Comparison of ENCODE assay signal across 27 cellular contexts in the genomic region with DNA sequence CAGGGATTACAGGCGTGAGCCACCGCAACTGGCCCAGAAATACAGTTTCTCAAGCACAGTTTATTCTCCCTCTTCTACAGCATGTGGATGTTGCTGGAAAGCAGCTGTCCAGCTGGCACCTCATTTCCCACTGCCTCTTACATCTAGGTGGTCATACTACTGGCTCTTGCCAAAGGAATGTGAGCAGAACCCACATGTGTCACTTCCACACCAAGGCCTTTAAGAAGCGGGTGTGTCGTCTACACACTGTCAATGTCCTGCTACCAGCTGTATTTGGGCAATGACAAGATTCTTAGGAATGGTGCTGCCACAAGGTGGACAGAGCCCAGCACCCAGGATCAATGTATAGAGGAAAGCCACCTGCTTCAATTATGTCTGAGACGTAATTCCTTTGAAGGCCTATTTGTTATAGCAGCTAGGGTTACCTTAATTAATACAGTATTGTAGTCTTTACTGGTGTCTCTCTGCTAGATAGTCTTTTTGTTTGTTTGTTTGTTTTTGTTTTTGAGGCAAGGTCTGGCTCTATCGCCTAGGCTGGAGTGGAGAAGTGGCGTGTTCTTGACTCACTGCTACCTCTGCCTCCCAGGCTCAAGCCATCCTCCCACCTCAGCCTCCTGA.
"Had no signal": no experiment of that assay in that cellular context is flagged by ENCODE, and none has a peak within 500 bp of the region (broad histone marks: within the 10 kb centered on the region; RNA-seq: fewer than 3 reads in every experiment).

No MANE protein-coding gene starts in this region.

- H3K27ac ChIP-seq: heart left ventricle, neural progenitor cell, right atrium auricular region, spleen, tibial nerve had no signal

- H3K27me3 ChIP-seq: breast epithelium, heart left ventricle, neural progenitor cell, right atrium auricular region, spleen, tibial nerve had no signal

- H3K36me3 Mint-ChIP-seq: activated naive CD4-positive, alpha-beta T cell treated with anti-CD3 and anti-CD28 coated beads, Interleukin-2, amount 50 U/mL, for 24 hours; memory B cell; natural killer cell; neural progenitor cell; WTC11 had no signal

- H3K9me3 Mint-ChIP-seq: activated naive CD4-positive, alpha-beta T cell treated with anti-CD3 and anti-CD28 coated beads, Interleukin-2, amount 50 U/mL, for 24 hours; activated naive CD8-positive, alpha-beta T cell treated with anti-CD3 and anti-CD28 coated beads, Interleukin-2, amount 50 U/mL, for 24 hours; activated T-helper 2 cell treated with anti-CD3 and anti-CD28 coated beads, Interferon-gamma antibody, Interleukin-2, Interleukin-4, amounts not matched to agents 10 μg/mL and 5 μg/mL and 100 μg/mL, durations not matched to agents 14 hours and 24 hours and 36 hours; central memory CD8-positive, alpha-beta T cell; dendritic cell treated with granulocyte-macrophage colony-stimulating factor and Interleukin-4, amounts not matched to agents 40 ng/mL and 50 ng/mL, for 4 days; endodermal cell; immature natural killer cell; memory B cell; natural killer cell; neural progenitor cell had no signal

- H3K4me1 ChIP-seq: breast epithelium, neural progenitor cell, right atrium auricular region, tibial nerve had no signal

- H2AFZ ChIP-seq: neural progenitor cell had no signal

- H3K4me3 Mint-ChIP-seq: activated CD8-positive, alpha-beta memory T cell treated with anti-CD3 and anti-CD28 coated beads, Interleukin-2, amount 10 ng/mL, durations not matched to agents 7 days and 5 days; activated CD8-positive, alpha-beta T cell treated with anti-CD3 and anti-CD28 coated beads, Interleukin-2, amount 10 ng/mL, durations not matched to agents 7 days and 5 days; activated naive CD4-positive, alpha-beta T cell treated with anti-CD3 and anti-CD28 coated beads, Interleukin-2, amount 50 U/mL, for 24 hours; activated naive CD8-positive, alpha-beta T cell treated with anti-CD3 and anti-CD28 coated beads, Interleukin-2, amount 50 U/mL, for 24 hours; central memory CD8-positive, alpha-beta T cell; dendritic cell treated with granulocyte-macrophage colony-stimulating factor and Interleukin-4, amounts not matched to agents 40 ng/mL and 50 ng/mL, for 4 days; endodermal cell; immature natural killer cell; memory B cell; natural killer cell; neural progenitor cell; WTC11 had no signal

- FAIRE-seq: kidney had no signal

- H3K36me3 ChIP-seq: breast epithelium, heart left ventricle, neural progenitor cell, right atrium auricular region, spleen, tibial nerve had no signal

- H3K4me2 ChIP-seq: neural progenitor cell had no signal

- H3K4me3 ChIP-seq: heart left ventricle, neural progenitor cell, right atrium auricular region, spleen, tibial nerve had no signal

- H3K9ac ChIP-seq: neural progenitor cell had no signal

- H3K9me3 ChIP-seq: breast epithelium, heart left ventricle, right atrium auricular region, spleen, tibial nerve had no signal

- DNase-seq: activated CD8-positive, alpha-beta memory T cell treated with anti-CD3 and anti-CD28 coated beads, Interleukin-2, amount 10 ng/mL, durations not matched to agents 7 days and 5 days; activated CD8-positive, alpha-beta T cell treated with anti-CD3 and anti-CD28 coated beads, Interleukin-2, amount 10 ng/mL, durations not matched to agents 7 days and 5 days; activated naive CD8-positive, alpha-beta T cell treated with anti-CD3 and anti-CD28 coated beads, Interleukin-2, amount 50 U/mL, for 24 hours; activated T-cell treated with anti-CD3 and anti-CD28 coated beads, Interleukin-2, amount 50 U/mL, for 48 hours; amygdala; endodermal cell; heart left ventricle; hypothalamus; immature natural killer cell; kidney; left colon; midbrain; natural killer cell; occipital lobe; spleen; stimulated activated naive CD4-positive, alpha-beta T cell treated with Interleukin-2 at 50 U/mL for 16 hours; T-helper 2 cell had no signal

- H3K27me3 Mint-ChIP-seq: activated CD8-positive, alpha-beta memory T cell treated with anti-CD3 and anti-CD28 coated beads, Interleukin-2, amount 10 ng/mL, durations not matched to agents 7 days and 5 days; activated naive CD4-positive, alpha-beta T cell treated with anti-CD3 and anti-CD28 coated beads, Interleukin-2, amount 50 U/mL, for 24 hours; activated naive CD8-positive, alpha-beta T cell treated with anti-CD3 and anti-CD28 coated beads, Interleukin-2, amount 50 U/mL, for 24 hours; central memory CD8-positive, alpha-beta T cell; dendritic cell treated with granulocyte-macrophage colony-stimulating factor and Interleukin-4, amounts not matched to agents 40 ng/mL and 50 ng/mL, for 4 days; memory B cell had no signal

- H3K27ac Mint-ChIP-seq: activated CD8-positive, alpha-beta memory T cell treated with anti-CD3 and anti-CD28 coated beads, Interleukin-2, amount 10 ng/mL, durations not matched to agents 7 days and 5 days; activated CD8-positive, alpha-beta T cell treated with anti-CD3 and anti-CD28 coated beads, Interleukin-2, amount 10 ng/mL, durations not matched to agents 7 days and 5 days; activated naive CD4-positive, alpha-beta T cell treated with anti-CD3 and anti-CD28 coated beads, Interleukin-2, amount 50 U/mL, for 24 hours; activated naive CD8-positive, alpha-beta T cell treated with anti-CD3 and anti-CD28 coated beads, Interleukin-2, amount 50 U/mL, for 24 hours; activated T-helper 2 cell treated with anti-CD3 and anti-CD28 coated beads, Interferon-gamma antibody, Interleukin-2, Interleukin-4, amounts not matched to agents 10 μg/mL and 5 μg/mL and 100 μg/mL, durations not matched to agents 14 hours and 24 hours and 36 hours; endodermal cell; immature natural killer cell; memory B cell; natural killer cell; WTC11 had no signal

- ATAC-seq: activated CD8-positive, alpha-beta memory T cell treated with anti-CD3 and anti-CD28 coated beads, Interleukin-2, amount 10 ng/mL, durations not matched to agents 7 days and 5 days; activated CD8-positive, alpha-beta T cell treated with anti-CD3 and anti-CD28 coated beads, Interleukin-2, amount 10 ng/mL, durations not matched to agents 7 days and 5 days; activated naive CD8-positive, alpha-beta T cell treated with anti-CD3 and anti-CD28 coated beads, Interleukin-2, amount 50 U/mL, for 24 hours; heart left ventricle; left colon; natural killer cell; WTC11 had no signal
